8 cellular contexts compared by ENCODE assay signal in genomic region chr2:50492452-50492851, GRCh38.
DNase-seq lines count a peak whose midpoint lies in the region; TF ChIP-seq lines count a peak whose summit lies in the region.

No MANE protein-coding gene starts in this region.

- H3K4me1 ChIP-seq in A673 (ENCODE audit: insufficient read depth, low read length, poor library complexity, severe bottlenecking) (no peaks in the 10 kb centered on the region), mammary epithelial cell (ENCODE audit: insufficient read depth, low read length) (peaks cover 7% of the 10 kb centered on the region), suprapubic skin (peaks cover 7% of the 10 kb centered on the region)

- H4K20me1 ChIP-seq in mammary epithelial cell (ENCODE audit: insufficient read depth, low read length): no peaks in the 10 kb centered on the region

- no peak for TF ChIP-seq EP300 in suprapubic skin (IDR thresholded peaks at IDR 0.05)

- TF ChIP-seq CTCF in A673 (conservative IDR thresholded peaks at IDR 0.05; ENCODE audit: low read depth, low read length) (peak; percentile 66), mammary epithelial cell (conservative IDR thresholded peaks at IDR 0.05 in 1 of 2, IDR thresholded peaks at IDR 0.05 in 1 of 2; ENCODE audit: extremely low read depth in 1 of 2, insufficient read depth in 1 of 2, low read depth in 1 of 2, low read length in 2 of 2) (peak; percentile 55 to 70), suprapubic skin (IDR thresholded peaks at IDR 0.05) (peak; percentile 51 to 55)

- H3K4me2 ChIP-seq in mammary epithelial cell (ENCODE audit: insufficient read depth, low read depth, low read length): peak overlapping the region; percentile 76

- 0% methylated on average over 3 of the region's 3 CpGs for WGBS in mammary epithelial cell (ENCODE audit: low coverage, missing lambda C conversion rate)
- 2% methylated on average over 3 of the region's 3 CpGs for WGBS in suprapubic skin

- H3K9me3 ChIP-seq in A673 (ENCODE audit: low read depth, low read length, poor library complexity, severe bottlenecking): no peaks in the 10 kb centered on the region
- H3K9me3 ChIP-seq in mammary epithelial cell (replicated peaks; ENCODE audit: insufficient read depth, low read length): no peaks in the 10 kb centered on the region
- no peaks in the 10 kb centered on the region for H3K9me3 ChIP-seq in suprapubic skin

- in situ Hi-C loops in KBM-7 (cut with MboI; ENCODE audit: low pct_unique_long_range_greater_than_20kb, low sequenced_read_pairs): no loop called here
- in situ Hi-C loops in mammary epithelial cell (cut with MboI; ENCODE audit: low sequenced_read_pairs in 2 of 2): no loop called here

- intact Hi-C loops in A673 (cut with micrococcal nuclease; ENCODE audit: unreplicated experiment): loop anchor here (5.0 to 10.0 kb wide), 2 partner anchors 878 to 1545 kb away; no protein-coding TSS in a partner anchor
- intact Hi-C loops in mammary epithelial cell (cut with micrococcal nuclease): loop anchor here (1.0 to 5.0 kb wide), 5 partner anchors 720 to 1890 kb away; no protein-coding TSS in a partner anchor

- H3K27ac ChIP-seq in A673 (ENCODE audit: low read depth, low read length, poor library complexity, severe bottlenecking) (no peak overlapping the region), mammary epithelial cell (ENCODE audit: insufficient read depth, low read depth, low read length) (no peak overlapping the region), suprapubic skin (no peak overlapping the region)

- CTCF ChIA-PET in A673 (lab: Charles Lee): interaction anchor here (0.6 kb wide), 1 partner anchor 88 kb away, joined by 3 read pairs; no protein-coding TSS in a partner anchor
- CTCF ChIA-PET in mammary epithelial cell (lab: Charles Lee; ENCODE audit: low non-redundant PET): interaction anchor here (0.7 kb wide), 1 partner anchor 21 kb away, joined by 5 read pairs; no protein-coding TSS in a partner anchor

- H3K27me3 ChIP-seq in A673 (replicated peaks; ENCODE audit: insufficient read depth, low read depth, low read length, poor library complexity) (peaks cover 18% of the 10 kb centered on the region), H7 (ENCODE audit: control insufficient read depth, insufficient read depth, low read length) (no peaks in the 10 kb centered on the region), mammary epithelial cell (ENCODE audit: insufficient read depth, low read length) (no peaks in the 10 kb centered on the region), suprapubic skin (no peaks in the 10 kb centered on the region)

- POLR2A ChIA-PET in A673 (lab: Charles Lee; ENCODE audit: low non-redundant PET): no interaction called here

- BruUV-seq in A673 (replicated peaks; lab: Mats Ljungman, UMichigan): no TSS peak
- no TSS peak for BruUV-seq in mammary epithelial cell (replicated peaks; lab: Mats Ljungman, UMichigan)

- H2AFZ ChIP-seq in mammary epithelial cell (ENCODE audit: low read depth, low read length): peak overlapping the region; percentile 58

- dilution Hi-C loops in mammary epithelial cell (cut with HindIII; ENCODE audit: low sequenced_read_pairs): no loop called here

- H3K4me3 ChIP-seq in A673 (ENCODE audit: low read depth, low read length, poor library complexity, severe bottlenecking): no peak overlapping the region
- no peak overlapping the region for H3K4me3 ChIP-seq in H7 (ENCODE audit: insufficient read depth, low read depth, low read length)
- no peak overlapping the region for H3K4me3 ChIP-seq in mammary epithelial cell (replicated peaks in 1 of 3; ENCODE audit: insufficient read depth in 1 of 3, low read depth in 2 of 3, low read length in 3 of 3)
- H3K4me3 ChIP-seq in suprapubic skin: peak overlapping the region; percentile 8

- DNase-seq in A673 (ENCODE audit: low spot score) (peak; percentile 71), GM04503 (ENCODE audit: low read depth) (peak; percentile 1), H7 (peak; percentile 42), KBM-7 (peak; percentile 75), OCI-M1 (lab: John Stamatoyannopoulos, UW) (peak; percentile 82), mammary epithelial cell (peak; percentile 41), kidney glomerular epithelial cell (lab: John Stamatoyannopoulos, UW) (peak; percentile 67), suprapubic skin (ENCODE audit: low spot score in 2 of 2) (no peak)

- H3K9ac ChIP-seq in mammary epithelial cell (ENCODE audit: insufficient read depth, low read length): no peak overlapping the region

- no peaks in the 10 kb centered on the region for H3K79me2 ChIP-seq in mammary epithelial cell (ENCODE audit: insufficient read depth, low read length)

- no peak for TF ChIP-seq POLR2A in suprapubic skin (IDR thresholded peaks at IDR 0.05)

- H3K36me3 ChIP-seq in A673 (ENCODE audit: insufficient read depth, low read length, poor library complexity, severe bottlenecking): no peaks in the 10 kb centered on the region
- no peaks in the 10 kb centered on the region for H3K36me3 ChIP-seq in H7 (replicated peaks; ENCODE audit: control insufficient read depth, insufficient read depth, low read length)
- no peaks in the 10 kb centered on the region for H3K36me3 ChIP-seq in mammary epithelial cell (ENCODE audit: insufficient read depth, low read length)
- H3K36me3 ChIP-seq in suprapubic skin: no peaks in the 10 kb centered on the region

Comparison
In these comparisons a context has a peak if more than half of its experiments do, and no peak if none do; other contexts are left out.
1. DNase-seq: peak in A673 (single experiment), GM04503 (single experiment), H7 (single experiment), KBM-7 (single experiment), OCI-M1 (single experiment), mammary epithelial cell (single experiment) and kidney glomerular epithelial cell (single experiment); none in suprapubic skin (0 of 2).
2. Peak in every context shown above with its lines, with median percentiles within 50 percentile points of each other: CTCF ChIP-seq.